In genomic region chr5:1821862-1822261, GRCh38 we compare ENCODE assay signal across 16 cellular contexts. TPM values are rescaled to one million over a fixed set of nuclear protein-coding genes. Genes with fewer than 3 reads are reported as not detected.
DNase-seq lines count a peak whose midpoint lies in the region; ATAC-seq and TF ChIP-seq lines count a peak whose summit lies in the region.
"Had no signal": no experiment of that assay in that cellular context is flagged by ENCODE, and none has a peak within 500 bp of the region (broad histone marks: within the 10 kb centered on the region; RNA-seq: fewer than 3 reads in every experiment).

No MANE protein-coding gene starts in this region.

- H3K27ac ChIP-seq in heart right ventricle = no peak overlapping the region
- H3K27ac ChIP-seq in transverse colon = no peak overlapping the region
- H3K27ac ChIP-seq: BLaER1 treated with 17β-estradiol and CSF1 and Interleukin-3, amounts not matched to agents 10 nM and 100 nM had no signal

- peaks cover 0 to 97% (median 23%) of the 10 kb centered on the region in 9 donors for H3K36me3 ChIP-seq in heart right ventricle
- H3K36me3 ChIP-seq in transverse colon = peaks cover 0 to 25% (median 9%) of the 10 kb centered on the region in 4 donors

- no peak for TF ChIP-seq EP300 in transverse colon (IDR thresholded peaks at IDR 0.05; ENCODE audit: low read depth)

- H3K4me3 Mint-ChIP-seq in chondrocyte (ENCODE audit: unreplicated experiment) = no peak overlapping the region
- H3K4me3 Mint-ChIP-seq: B cell; CD8-positive, alpha-beta T cell; IgD-negative memory B cell had no signal

- H3K4me1 ChIP-seq in heart right ventricle (no peaks in the 10 kb centered on the region), transverse colon (no peaks in the 10 kb centered on the region)
- H3K4me1 ChIP-seq: BLaER1 treated with 17β-estradiol and CSF1 and Interleukin-3, amounts not matched to agents 10 nM and 100 nM; HAP-1 had no signal

- no peaks in the 10 kb centered on the region for H3K27me3 Mint-ChIP-seq in chondrocyte (ENCODE audit: low read depth)
- H3K27me3 Mint-ChIP-seq: B cell, IgD-negative memory B cell had no signal

- H3K9me3 ChIP-seq in heart right ventricle (peaks cover 0 to 6% (median 0%) of the 10 kb centered on the region in 11 donors), transverse colon (no peaks in the 10 kb centered on the region)
- H3K9me3 ChIP-seq: HAP-1 had no signal

- in situ Hi-C loops in transverse colon (cut with MboI; ENCODE audit: low pct_ligation_motif_present in 1 of 4, low pct_unique_long_range_greater_than_20kb in 1 of 4, low sequenced_read_pairs in 3 of 4) = no loop called here

- H3K4me3 ChIP-seq in heart right ventricle = no peak overlapping the region
- no peak overlapping the region for H3K4me3 ChIP-seq in foreskin fibroblast (ENCODE audit: low read depth in 1 of 2, low read length in 2 of 2)
- no peak overlapping the region for H3K4me3 ChIP-seq in transverse colon
- H3K4me3 ChIP-seq: BLaER1 treated with 17β-estradiol and CSF1 and Interleukin-3, amounts not matched to agents 10 nM and 100 nM; HAP-1 had no signal

- H3K4me1 Mint-ChIP-seq in chondrocyte (ENCODE audit: low read depth) = no peaks in the 10 kb centered on the region

- no peak for TF ChIP-seq CTCF in heart right ventricle (IDR thresholded peaks at IDR 0.05)
- no peak for TF ChIP-seq CTCF in chondrocyte (IDR thresholded peaks at IDR 0.05)
- TF ChIP-seq CTCF in foreskin fibroblast (IDR thresholded peaks at IDR 0.05; ENCODE audit: low read depth, low read length) = no peak
- TF ChIP-seq CTCF in transverse colon (IDR thresholded peaks at IDR 0.05) = no peak

- no peak for ATAC-seq in heart right ventricle
- ATAC-seq: CD8-positive, alpha-beta T cell; HepG2 had no signal

- H3K27me3 ChIP-seq in heart right ventricle = no peaks in the 10 kb centered on the region
- H3K27me3 ChIP-seq in transverse colon = no peaks in the 10 kb centered on the region
- H3K27me3 ChIP-seq: BLaER1 treated with 17β-estradiol and CSF1 and Interleukin-3, amounts not matched to agents 10 nM and 100 nM had no signal

- intact Hi-C loops in cardiac septum (cut with DNase I) = no loop called here
- intact Hi-C loops in heart right ventricle (cut with DNase I) = no loop called here
- intact Hi-C loops in transverse colon (cut with DNase I; ENCODE audit: low total_unique reads) = no loop called here

- no peak for TF ChIP-seq POLR2A in transverse colon (IDR thresholded peaks at IDR 0.05)

- H3K36me3 Mint-ChIP-seq in chondrocyte (ENCODE audit: low read depth) = peaks cover 45% of the 10 kb centered on the region

- WGBS in heart right ventricle, 2 donors = 91 to 94% methylated on average over 8 of the region's 8 CpGs
- WGBS in transverse colon (ENCODE audit: low coverage in 1 of 2), 2 donors = 91 to 93% methylated on average over 8 of the region's 8 CpGs

- DNase-seq in cardiac septum (ENCODE audit: low spot score) = peak; percentile 38
- no peak for DNase-seq in heart right ventricle
- DNase-seq in chondrocyte (ENCODE audit: low spot score) = peak; percentile 44
- peak; percentile 30 for DNase-seq in mesenteric fat pad (ENCODE audit: low spot score)
- DNase-seq in stimulated activated CD4-positive, alpha-beta T cell treated with anti-CD3 and anti-CD28 coated beads, Interleukin-12 subunit alpha, Interleukin-12 subunit beta, amount 100 ng/mL, for 4 hours = no peak
- DNase-seq in foreskin fibroblast = no peak
- no peak for DNase-seq in transverse colon
- DNase-seq: Calu3; CD8-positive, alpha-beta T cell; DMS79 treated with DMSO at 0.1 percent for 48 hours; GF-D8 had no signal

- peaks cover 8% of the 10 kb centered on the region for H3K9me3 Mint-ChIP-seq in chondrocyte (ENCODE audit: low read depth)
- H3K9me3 Mint-ChIP-seq: CD8-positive, alpha-beta T cell; IgD-negative memory B cell had no signal

- H3K27ac Mint-ChIP-seq in chondrocyte (ENCODE audit: unreplicated experiment) = no peak overlapping the region
- H3K27ac Mint-ChIP-seq: B cell; CD8-positive, alpha-beta T cell; IgD-negative memory B cell had no signal

RNA-seq across cellular contexts. Expression of gene NDUFS6, which starts 20.7 kb away (rescaled TPM):
- total RNA-seq in cardiac septum (78.6 TPM), heart right ventricle (100 to 1,000 TPM in 3 of 10 donors, 10 to 100 TPM in 7; 60.2 to 137 (median 84.3) TPM), chondrocyte (23.7 to 31.3 TPM (median 25.7 TPM) in 3 replicates), mesenteric fat pad (26.4 TPM), transverse colon (100 to 1,000 TPM in 1 of 4 donors, 10 to 100 TPM in 3; 36.4 to 133 (median 66.4) TPM)
- polyA plus RNA-seq in heart right ventricle = 100 to 1,000 TPM; 187 to 198 TPM

RNA-seq across cellular contexts. Expression of gene MRPL36, which starts 22.2 kb away (rescaled TPM):
- total RNA-seq in cardiac septum (43.2 TPM), heart right ventricle (10 to 100 TPM; 43.4 to 76.9 (median 49.8) TPM), chondrocyte (37.4 to 50.8 TPM (median 48.3 TPM) in 3 replicates), mesenteric fat pad (50.4 TPM), transverse colon (10 to 100 TPM; 26.7 to 37.4 (median 32.7) TPM)
- polyA plus RNA-seq in heart right ventricle = 100 to 1,000 TPM in 1 of 2 donors, 10 to 100 TPM in 1; 45.5 to 126 TPM

Comparison
In these comparisons a context has a peak if more than half of its experiments do, and no peak if none do; other contexts are left out.
1. DNase-seq: peak in cardiac septum (single experiment), chondrocyte (single experiment) and mesenteric fat pad (single experiment); none in heart right ventricle (0 of 2), stimulated activated CD4-positive, alpha-beta T cell treated with anti-CD3 and anti-CD28 coated beads, Interleukin-12 subunit alpha, Interleukin-12 subunit beta, amount 100 ng/mL, for 4 hours (single experiment), foreskin fibroblast (0 of 2) and transverse colon (single experiment).